In the genomic region with DNA sequence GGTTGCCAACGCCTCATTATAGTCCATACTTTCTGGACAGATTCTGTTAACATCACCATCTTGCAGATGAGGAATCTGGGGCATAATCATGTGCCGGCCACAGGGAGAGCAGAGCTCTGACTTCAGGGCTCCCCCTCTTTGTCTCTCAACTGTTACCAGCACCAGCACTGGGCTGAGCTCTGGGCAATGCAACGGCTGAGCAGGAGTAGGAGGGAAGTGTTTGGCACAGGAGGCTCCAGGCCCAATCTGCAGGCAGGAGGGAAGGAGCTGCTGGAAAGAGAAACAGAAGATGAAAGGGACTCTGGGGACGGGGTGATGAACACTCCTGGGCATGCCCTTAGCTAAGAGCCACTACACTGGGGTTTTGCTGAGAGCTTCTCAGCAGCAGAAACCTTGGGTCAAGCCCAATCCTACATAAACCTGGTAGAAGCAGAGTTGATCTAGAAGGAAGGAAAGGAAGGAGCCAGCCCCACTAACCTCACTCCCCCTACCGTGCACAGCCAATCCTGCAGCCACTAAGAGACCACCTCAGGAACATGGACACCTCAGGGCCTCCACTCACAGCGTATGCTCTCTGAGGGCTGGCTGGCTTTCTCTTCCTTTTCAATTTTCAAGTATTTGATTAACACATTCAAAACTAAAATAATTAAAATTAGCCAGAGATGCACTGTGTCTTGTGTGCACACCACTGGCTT, we compare ENCODE assay signal across 11 cellular contexts.
DNase-seq lines count a peak whose midpoint lies in the region; ATAC-seq and TF ChIP-seq lines count a peak whose summit lies in the region.
"Had no signal": no experiment of that assay in that cellular context is flagged by ENCODE, and none has a peak within 500 bp of the region (broad histone marks: within the 10 kb centered on the region; RNA-seq: fewer than 3 reads in every experiment).

No MANE protein-coding gene starts in this region.

- ATAC-seq in DND-41 (ENCODE audit: insufficient read depth, low read depth) (no peak), GM23338 (peak; percentile 65), GM18519 (IDR thresholded peaks at IDR 0.05; ENCODE audit: low FRiP score, unreplicated experiment) (no peak), esophagus mucosa (no peak)
- ATAC-seq: activated T-helper 17 cell treated with anti-CD3 and anti-CD28 coated beads, Interleukin-2, amount 50 U/mL, for 72 hours had no signal

- peaks cover 3% of the 10 kb centered on the region for H3K27me3 Mint-ChIP-seq in GM23338 (ENCODE audit: insufficient read depth, low read depth, poor library complexity)
- peaks cover 24% of the 10 kb centered on the region for H3K27me3 Mint-ChIP-seq in activated T-helper 2 cell treated with anti-CD3 and anti-CD28 coated beads, Interferon-gamma antibody, Interleukin-2, Interleukin-4, amounts not matched to agents 10 μg/mL and 5 μg/mL and 100 μg/mL, durations not matched to agents 14 hours and 24 hours and 36 hours (ENCODE audit: low read depth)

- no peaks in the 10 kb centered on the region for H3K36me3 Mint-ChIP-seq in GM23338 (ENCODE audit: low read depth)
- no peaks in the 10 kb centered on the region for H3K36me3 Mint-ChIP-seq in activated T-helper 2 cell treated with anti-CD3 and anti-CD28 coated beads, Interferon-gamma antibody, Interleukin-2, Interleukin-4, amounts not matched to agents 10 μg/mL and 5 μg/mL and 100 μg/mL, durations not matched to agents 14 hours and 24 hours and 36 hours (ENCODE audit: low read depth)

- peak; percentile 10 for TF ChIP-seq CTCF in DND-41 (IDR thresholded peaks at IDR 0.05; ENCODE audit: borderline replicate concordance, extremely low read depth, low read length, poor library complexity, severe bottlenecking)
- peak; percentile 26 to 57; a peak in 2 of 4 replicates for TF ChIP-seq CTCF in GM23338 (conservative IDR thresholded peaks at IDR 0.05; ENCODE audit: low read depth in 2 of 2)

- DNase-seq in DND-41 (no peak), GM23338 (ENCODE audit: low spot score) (peak; percentile 45), UCSD-AML1 (lab: John Stamatoyannopoulos, UW; ENCODE audit: unreplicated experiment) (peak; percentile 55), iPS-NIHi7 (ENCODE audit: extremely low spot score) (peak; percentile 62), NOMO-1 treated with dmso at 0.1 percent for 144 hours (lab: John Stamatoyannopoulos, UW; ENCODE audit: unreplicated experiment) (no peak)
- no peak for DNase-seq in activated T-helper 2 cell treated with anti-CD3 and anti-CD28 coated beads, Interferon-gamma antibody, Interleukin-2, Interleukin-4, amounts not matched to agents 10 μg/mL and 5 μg/mL and 100 μg/mL, durations not matched to agents 14 hours and 24 hours and 36 hours (ENCODE audit: low spot score)
- DNase-seq: DMS53, NCI-H1105 treated with DMSO at 0.1 percent for 48 hours had no signal

- no peaks in the 10 kb centered on the region for H3F3A ChIP-seq in GM23338 (replicated peaks; ENCODE audit: low read depth)

- no peak overlapping the region for H3K4me3 ChIP-seq in DND-41 (ENCODE audit: low read depth in 1 of 2, low read length in 2 of 2)
- no peak overlapping the region for H3K4me3 ChIP-seq in GM23338

- H3K9me2 ChIP-seq in GM23338 (ENCODE audit: insufficient read depth), result no peaks in the 10 kb centered on the region

- no peak overlapping the region for H3K9ac ChIP-seq in DND-41 (ENCODE audit: low read depth, low read length)

- H3K9me3 Mint-ChIP-seq in GM23338, result no peaks in the 10 kb centered on the region
- H3K9me3 Mint-ChIP-seq in activated T-helper 2 cell treated with anti-CD3 and anti-CD28 coated beads, Interferon-gamma antibody, Interleukin-2, Interleukin-4, amounts not matched to agents 10 μg/mL and 5 μg/mL and 100 μg/mL, durations not matched to agents 14 hours and 24 hours and 36 hours, result no peaks in the 10 kb centered on the region
- H3K9me3 Mint-ChIP-seq: activated T-helper 17 cell treated with anti-CD3 and anti-CD28 coated beads, Interleukin-2, amount 50 U/mL, for 72 hours had no signal

- H3K4me2 ChIP-seq in DND-41 (ENCODE audit: insufficient read depth, low read length) (no peak overlapping the region), GM23338 (no peak overlapping the region)

- H2AFZ ChIP-seq in DND-41 (ENCODE audit: low read depth, low read length) (no peak overlapping the region; the same call in 1 of the 2 replicates), GM23338 (no peak overlapping the region)

- H3K4me1 ChIP-seq in DND-41 (ENCODE audit: insufficient read depth, low read length) (peaks cover 30% of the 10 kb centered on the region), GM23338 (ENCODE audit: insufficient read depth) (peaks cover 10% of the 10 kb centered on the region)

- H3K27ac Mint-ChIP-seq in GM23338, result no peak overlapping the region
- no peak overlapping the region for H3K27ac Mint-ChIP-seq in activated T-helper 2 cell treated with anti-CD3 and anti-CD28 coated beads, Interferon-gamma antibody, Interleukin-2, Interleukin-4, amounts not matched to agents 10 μg/mL and 5 μg/mL and 100 μg/mL, durations not matched to agents 14 hours and 24 hours and 36 hours

- no peaks in the 10 kb centered on the region for H3K9me3 ChIP-seq in DND-41 (ENCODE audit: insufficient read depth, low read length, severe bottlenecking)

- no peaks in the 10 kb centered on the region for H3K79me2 ChIP-seq in DND-41 (ENCODE audit: insufficient read depth, low read length)
- no peaks in the 10 kb centered on the region for H3K79me2 ChIP-seq in GM23338 (replicated peaks; ENCODE audit: insufficient read depth)

- H3K27me3 ChIP-seq in DND-41 (ENCODE audit: insufficient read depth, low read length, poor library complexity) (no peaks in the 10 kb centered on the region), GM23338 (ENCODE audit: insufficient read depth) (no peaks in the 10 kb centered on the region)

- H3K4me1 Mint-ChIP-seq in GM23338, result peaks cover 24% of the 10 kb centered on the region
- peaks cover 34% of the 10 kb centered on the region for H3K4me1 Mint-ChIP-seq in activated T-helper 2 cell treated with anti-CD3 and anti-CD28 coated beads, Interferon-gamma antibody, Interleukin-2, Interleukin-4, amounts not matched to agents 10 μg/mL and 5 μg/mL and 100 μg/mL, durations not matched to agents 14 hours and 24 hours and 36 hours (ENCODE audit: low read depth)

- H3K27ac ChIP-seq in DND-41 (ENCODE audit: low read length) (no peak overlapping the region), GM23338 (ENCODE audit: low read depth) (no peak overlapping the region)

- H4K20me1 ChIP-seq in DND-41 (ENCODE audit: insufficient read depth, low read length) (no peaks in the 10 kb centered on the region), GM23338 (replicated peaks; ENCODE audit: insufficient read depth) (no peaks in the 10 kb centered on the region)

- no peak overlapping the region for H3K4me3 Mint-ChIP-seq in GM23338
- no peak overlapping the region for H3K4me3 Mint-ChIP-seq in activated T-helper 2 cell treated with anti-CD3 and anti-CD28 coated beads, Interferon-gamma antibody, Interleukin-2, Interleukin-4, amounts not matched to agents 10 μg/mL and 5 μg/mL and 100 μg/mL, durations not matched to agents 14 hours and 24 hours and 36 hours (ENCODE audit: low read depth)
- H3K4me3 Mint-ChIP-seq: activated T-helper 17 cell treated with anti-CD3 and anti-CD28 coated beads, Interleukin-2, amount 50 U/mL, for 72 hours had no signal

- H3K36me3 ChIP-seq in DND-41 (ENCODE audit: insufficient read depth, low read length), result no peaks in the 10 kb centered on the region
- H3K36me3 ChIP-seq in GM23338 (ENCODE audit: insufficient read depth), result no peaks in the 10 kb centered on the region

- intact Hi-C loops in activated T-helper 2 cell treated with anti-CD3 and anti-CD28 coated beads, Interferon-gamma antibody, Interleukin-2, Interleukin-4, amounts not matched to agents 10 μg/mL and 5 μg/mL and 100 μg/mL, durations not matched to agents 14 hours and 24 hours and 36 hours (cut with micrococcal nuclease), result loop anchor here (2.0 kb wide), 1 partner anchor 131 kb away; no protein-coding TSS in a partner anchor

TF ChIP-seq in GM23338, 12 proteins besides CTCF, POLR2A, EP300 and RAD21 (continues in another document):
- TF ChIP-seq EZH2phosphoT487 (IDR thresholded peaks at IDR 0.05; ENCODE audit: unreplicated experiment), result no peak
- TF ChIP-seq STAT1 (IDR thresholded peaks at IDR 0.05; ENCODE audit: unreplicated experiment), result no peak
- TF ChIP-seq ZNF331 (CRISPR knock-in tag; IDR thresholded peaks at IDR 0.05; ENCODE audit: low read depth), result no peak
- no peak for TF ChIP-seq POLR2AphosphoS5 (IDR thresholded peaks at IDR 0.05; ENCODE audit: low read depth)
- no peak for TF ChIP-seq JUNB (IDR thresholded peaks at IDR 0.05; ENCODE audit: unreplicated experiment)
- TF ChIP-seq EZH2 (IDR thresholded peaks at IDR 0.05; ENCODE audit: low read depth, unreplicated experiment), result no peak
- no peak for TF ChIP-seq CREB1 (CRISPR knock-in tag; IDR thresholded peaks at IDR 0.05; ENCODE audit: low read depth)
- no peak for TF ChIP-seq NANOG (IDR thresholded peaks at IDR 0.05; ENCODE audit: borderline replicate concordance)
- TF ChIP-seq REST (IDR thresholded peaks at IDR 0.05; ENCODE audit: unreplicated experiment), result no peak

Comparison
In these comparisons a context has a peak if more than half of its experiments do, and no peak if none do; other contexts are left out.
1. DNase-seq: peak in GM23338 (single experiment), UCSD-AML1 (single experiment) and iPS-NIHi7 (single experiment); none in DND-41 (single experiment), NOMO-1 treated with dmso at 0.1 percent for 144 hours (single experiment) and activated T-helper 2 cell treated with anti-CD3 and anti-CD28 coated beads, Interferon-gamma antibody, Interleukin-2, Interleukin-4, amounts not matched to agents 10 μg/mL and 5 μg/mL and 100 μg/mL, durations not matched to agents 14 hours and 24 hours and 36 hours (single experiment).